25 cellular contexts compared by ENCODE assay signal in genomic region chr1:1075148-1075935, GRCh38. TPM values are rescaled to one million over a fixed set of nuclear protein-coding genes. Genes with fewer than 3 reads are reported as not detected.
DNase-seq lines count a peak whose midpoint lies in the region; ATAC-seq, FAIRE-seq and TF ChIP-seq lines count a peak whose summit lies in the region.
"Had no signal": no experiment of that assay in that cellular context is flagged by ENCODE, and none has a peak within 500 bp of the region (broad histone marks: within the 10 kb centered on the region; RNA-seq: fewer than 3 reads in every experiment).

No MANE protein-coding gene starts in this region.

- CTCF ChIA-PET in activated CD4-positive, alpha-beta T cell treated with anti-CD3 and anti-CD28 coated beads for 36 hours (lab: Charles Lee), result no interaction called here
- CTCF ChIA-PET in activated CD4-positive, alpha-beta T cell treated with anti-CD3 and anti-CD28 coated beads, Interleukin-2, amount 10 ng/mL, durations not matched to agents 7 days and 5 days (lab: Charles Lee), result interaction anchor here (1.9 kb wide), 1 partner anchor 12 kb away, joined by 9 read pairs; no protein-coding TSS in a partner anchor
- CTCF ChIA-PET in Caco-2 (lab: Charles Lee), result no interaction called here

- H3K27ac ChIP-seq in esophagus (ENCODE audit: low read depth in 2 of 2, low read length in 1 of 2), result peak overlapping the region; percentile 89 to 96
- H3K27ac ChIP-seq in pancreas, result no peak overlapping the region
- H3K27ac ChIP-seq: cardiac muscle cell, esophagus muscularis mucosa, SJCRH30 had no signal

- peaks cover 3% of the 10 kb centered on the region for H3K27me3 Mint-ChIP-seq in activated CD4-positive, alpha-beta T cell treated with anti-CD3 and anti-CD28 coated beads for 36 hours
- H3K27me3 Mint-ChIP-seq in activated CD4-positive, alpha-beta T cell treated with anti-CD3 and anti-CD28 coated beads, Interleukin-2, amount 10 ng/mL, durations not matched to agents 7 days and 5 days, result no peaks in the 10 kb centered on the region
- H3K27me3 Mint-ChIP-seq in Caco-2 (ENCODE audit: insufficient read depth, unreplicated experiment), result no peaks in the 10 kb centered on the region

- no peak for ATAC-seq in activated CD4-positive, alpha-beta T cell treated with anti-CD3 and anti-CD28 coated beads for 36 hours
- no peak for ATAC-seq in pancreas
- ATAC-seq: stimulated activated naive CD8-positive, alpha-beta T cell treated with anti-CD3 and anti-CD28 coated beads, Interleukin-15, amount 100 ng/mL, for 72 hours had no signal

- TF ChIP-seq CTCF in Caco-2 (IDR thresholded peaks at IDR 0.05; ENCODE audit: insufficient read depth in 1 of 2, low read depth in 1 of 2, low read length in 1 of 2, severe bottlenecking in 1 of 2, unreplicated experiment in 1 of 2) (no peak), pancreas (IDR thresholded peaks at IDR 0.05) (no peak)

- H3K4me1 ChIP-seq in Caco-2 (peaks cover 19% of the 10 kb centered on the region), esophagus (ENCODE audit: control insufficient read depth in 2 of 2, insufficient read depth in 2 of 2, low read length in 1 of 2) (peaks cover 3 to 33% of the 10 kb centered on the region in 2 donors), pancreas (peaks cover 0 to 7% (median 6%) of the 10 kb centered on the region in 3 donors)

- no TSS peak for BruUV-seq in Caco-2 (replicated peaks; lab: Mats Ljungman, UMichigan)

- H3K4me3 Mint-ChIP-seq in activated CD4-positive, alpha-beta T cell treated with anti-CD3 and anti-CD28 coated beads for 36 hours, result no peak overlapping the region
- no peak overlapping the region for H3K4me3 Mint-ChIP-seq in activated CD4-positive, alpha-beta T cell treated with anti-CD3 and anti-CD28 coated beads, Interleukin-2, amount 10 ng/mL, durations not matched to agents 7 days and 5 days
- no peak overlapping the region for H3K4me3 Mint-ChIP-seq in Caco-2 (ENCODE audit: unreplicated experiment)
- H3K4me3 Mint-ChIP-seq: H9; T-helper 2 cell treated with Interferon-gamma antibody and Interleukin-4, amounts not matched to agents 5 μg/mL and 100 μg/mL, for 36 hours had no signal

- POLR2A ChIA-PET in activated CD4-positive, alpha-beta T cell treated with anti-CD3 and anti-CD28 coated beads for 36 hours (lab: Charles Lee), result no interaction called here
- POLR2A ChIA-PET in activated CD4-positive, alpha-beta T cell treated with anti-CD3 and anti-CD28 coated beads, Interleukin-2, amount 10 ng/mL, durations not matched to agents 7 days and 5 days (lab: Charles Lee), result no interaction called here
- POLR2A ChIA-PET in Caco-2 (lab: Charles Lee), result interaction anchor here (1.2 kb wide), 1 partner anchor 87 kb away, joined by 3 read pairs; no protein-coding TSS in a partner anchor

- intact Hi-C loops in activated CD4-positive, alpha-beta T cell treated with anti-CD3 and anti-CD28 coated beads for 36 hours (cut with DNase I, micrococcal nuclease), result no loop called here
- intact Hi-C loops in Caco-2 (cut with micrococcal nuclease; ENCODE audit: unreplicated experiment), result no loop called here
- intact Hi-C loops in pancreas (cut with DNase I), result no loop called here

- no peak overlapping the region for H3K27ac Mint-ChIP-seq in activated CD4-positive, alpha-beta T cell treated with anti-CD3 and anti-CD28 coated beads for 36 hours
- no peak overlapping the region for H3K27ac Mint-ChIP-seq in activated CD4-positive, alpha-beta T cell treated with anti-CD3 and anti-CD28 coated beads, Interleukin-2, amount 10 ng/mL, durations not matched to agents 7 days and 5 days
- H3K27ac Mint-ChIP-seq in Caco-2 (ENCODE audit: unreplicated experiment), result peak overlapping the region; percentile 69
- H3K27ac Mint-ChIP-seq: T-helper 2 cell treated with Interferon-gamma antibody and Interleukin-4, amounts not matched to agents 5 μg/mL and 100 μg/mL, for 36 hours had no signal

- DNase-seq in activated CD4-positive, alpha-beta T cell treated with anti-CD3 and anti-CD28 coated beads for 36 hours, result peak; percentile 5
- no peak for DNase-seq in activated CD4-positive, alpha-beta T cell treated with anti-CD3 and anti-CD28 coated beads, Interleukin-2, amount 10 ng/mL, durations not matched to agents 7 days and 5 days
- DNase-seq in Caco-2, result peak in 1 of 2 experiments; percentile 15
- DNase-seq in pancreas, result peak in 4 of 6 donors; percentile 3 to 80 (median 48)
- no peak for DNase-seq in hippocampal formation (lab: John Stamatoyannopoulos, UW)
- no peak for DNase-seq in CD1c-positive myeloid dendritic cell (ENCODE audit: extremely low spot score)
- DNase-seq in NCI-H524 treated with DMSO at 0.1 percent for 48 hours (lab: John Stamatoyannopoulos, UW), result no peak
- DNase-seq: H9; MG63; NCI-H146; NCI-H2171 treated with DMSO at 0.1 percent for 48 hours; NCI-H748 treated with DMSO at 0.1 percent for 48 hours; SJCRH30; stimulated activated CD4-positive, alpha-beta T cell treated with anti-CD3 and anti-CD28 coated beads, Interleukin-2, amount 100 ng/mL, for 24 hours; stimulated activated naive CD8-positive, alpha-beta T cell treated with anti-CD3 and anti-CD28 coated beads, Interleukin-15, amount 100 ng/mL, for 72 hours had no signal

- no peaks in the 10 kb centered on the region for H3K36me3 Mint-ChIP-seq in activated CD4-positive, alpha-beta T cell treated with anti-CD3 and anti-CD28 coated beads for 36 hours (ENCODE audit: low read depth)
- no peaks in the 10 kb centered on the region for H3K36me3 Mint-ChIP-seq in activated CD4-positive, alpha-beta T cell treated with anti-CD3 and anti-CD28 coated beads, Interleukin-2, amount 10 ng/mL, durations not matched to agents 7 days and 5 days (ENCODE audit: low read depth)
- no peaks in the 10 kb centered on the region for H3K36me3 Mint-ChIP-seq in Caco-2 (ENCODE audit: insufficient read depth, unreplicated experiment)

- FAIRE-seq in pancreas (lab: Jason Lieb, UNC), result no peak
- FAIRE-seq: A204.1, G401.6 had no signal

- 46 to 52% methylated on average over 18 to 21 of the region's 21 CpGs for WGBS in esophagus, 2 donors
- WGBS in pancreas, 2 donors, result 49 to 52% methylated on average over 19 to 21 of the region's 21 CpGs

- H3K27me3 ChIP-seq in Caco-2 (replicated peaks; ENCODE audit: control insufficient read depth, insufficient read depth, low read length) (no peaks in the 10 kb centered on the region), esophagus (ENCODE audit: control insufficient read depth in 1 of 2, insufficient read depth in 2 of 2, low read length in 2 of 2) (peaks cover 0 to 3% of the 10 kb centered on the region in 2 donors), pancreas (no peaks in the 10 kb centered on the region)
- H3K27me3 ChIP-seq: cardiac muscle cell, MG63 had no signal

- H3K4me1 Mint-ChIP-seq in activated CD4-positive, alpha-beta T cell treated with anti-CD3 and anti-CD28 coated beads for 36 hours, result peaks cover 5% of the 10 kb centered on the region
- peaks cover 2% of the 10 kb centered on the region for H3K4me1 Mint-ChIP-seq in activated CD4-positive, alpha-beta T cell treated with anti-CD3 and anti-CD28 coated beads, Interleukin-2, amount 10 ng/mL, durations not matched to agents 7 days and 5 days
- H3K4me1 Mint-ChIP-seq in Caco-2 (ENCODE audit: low read depth, unreplicated experiment), result peaks cover 7% of the 10 kb centered on the region

- no peaks in the 10 kb centered on the region for H3K9me3 ChIP-seq in Caco-2
- peaks cover 0 to 3% of the 10 kb centered on the region in 2 donors for H3K9me3 ChIP-seq in esophagus (ENCODE audit: control insufficient read depth in 2 of 2, insufficient read depth in 1 of 2, low read depth in 1 of 2, low read length in 1 of 2)
- no peaks in the 10 kb centered on the region for H3K9me3 ChIP-seq in pancreas
- H3K9me3 ChIP-seq: esophagus muscularis mucosa, MG63, SJCRH30, upper lobe of left lung had no signal

- no peaks in the 10 kb centered on the region for H3K9me3 Mint-ChIP-seq in activated CD4-positive, alpha-beta T cell treated with anti-CD3 and anti-CD28 coated beads for 36 hours (ENCODE audit: low read depth)
- H3K9me3 Mint-ChIP-seq in activated CD4-positive, alpha-beta T cell treated with anti-CD3 and anti-CD28 coated beads, Interleukin-2, amount 10 ng/mL, durations not matched to agents 7 days and 5 days, result no peaks in the 10 kb centered on the region
- H3K9me3 Mint-ChIP-seq in Caco-2 (ENCODE audit: unreplicated experiment), result no peaks in the 10 kb centered on the region
- H3K9me3 Mint-ChIP-seq: H9; stimulated activated naive CD8-positive, alpha-beta T cell treated with anti-CD3 and anti-CD28 coated beads, Interleukin-15, amount 100 ng/mL, for 72 hours; T-helper 2 cell treated with Interferon-gamma antibody and Interleukin-4, amounts not matched to agents 5 μg/mL and 100 μg/mL, for 36 hours had no signal

- H3K36me3 ChIP-seq in Caco-2 (ENCODE audit: control insufficient read depth, insufficient read depth, low read length), result no peaks in the 10 kb centered on the region
- H3K36me3 ChIP-seq in esophagus (ENCODE audit: control insufficient read depth in 2 of 2, insufficient read depth in 2 of 2, low read length in 1 of 2), result peaks cover 0 to 3% of the 10 kb centered on the region in 2 donors
- H3K36me3 ChIP-seq in pancreas, result no peaks in the 10 kb centered on the region
- H3K36me3 ChIP-seq: cardiac muscle cell, esophagus muscularis mucosa, MG63, SJCRH30, upper lobe of left lung had no signal

- H3K4me3 ChIP-seq in Caco-2 (ENCODE audit: low read depth, low read length) (no peak overlapping the region), esophagus (ENCODE audit: low read depth in 1 of 2, low read length in 2 of 2) (peak overlapping the region in 1 of 2 donors; percentile 55), pancreas (no peak overlapping the region)
- H3K4me3 ChIP-seq: cardiac muscle cell, esophagus muscularis mucosa, MG63, SJCRH30, upper lobe of left lung had no signal

RNA-seq across cellular contexts. Expression of gene RNF223, which starts 1.2 kb away (rescaled TPM):
- total RNA-seq in activated CD4-positive, alpha-beta T cell treated with anti-CD3 and anti-CD28 coated beads for 36 hours, result not detected
- total RNA-seq in activated CD4-positive, alpha-beta T cell treated with anti-CD3 and anti-CD28 coated beads, Interleukin-2, amount 10 ng/mL, durations not matched to agents 7 days and 5 days, result not detected
- total RNA-seq in Caco-2 (2022) (0.56 and 0.57 TPM in 2 replicates), pancreas (under 1 TPM in 4 of 6 donors, not detected in 2; 0.12 to 0.37 (median 0.16) TPM)
- polyA plus RNA-seq in esophagus (10 to 100 TPM; 28.2 to 44.2 TPM), pancreas (under 1 TPM; 0.05 to 0.34 TPM)
- total RNA-seq: esophagus muscularis mucosa, H9, OCI-LY7, osteocyte, SJCRH30 had no signal
- polyA plus RNA-seq: BJ, cardiac muscle cell had no signal

RNA-seq across cellular contexts. Expression of gene C1orf159, which starts 40.5 kb away (rescaled TPM):
- total RNA-seq in activated CD4-positive, alpha-beta T cell treated with anti-CD3 and anti-CD28 coated beads for 36 hours, result 10 to 100 TPM; 11.3 to 13.5 TPM
- 10 to 100 TPM; 18.0 to 22.0 TPM for total RNA-seq in activated CD4-positive, alpha-beta T cell treated with anti-CD3 and anti-CD28 coated beads, Interleukin-2, amount 10 ng/mL, durations not matched to agents 7 days and 5 days
- total RNA-seq in Caco-2 (2022) (12.9 and 14.0 TPM in 2 replicates), pancreas (1 to 10 TPM; 3.0 to 6.7 (median 4.0) TPM)
- polyA plus RNA-seq in esophagus (10 to 100 TPM; 13.0 to 27.5 TPM), pancreas (10 to 100 TPM; 20.9 to 30.7 TPM)

RNA-seq across cellular contexts. Expression of gene AGRN, which starts 55.4 kb away (rescaled TPM):
- 10 to 100 TPM; 22.7 to 24.4 TPM for total RNA-seq in activated CD4-positive, alpha-beta T cell treated with anti-CD3 and anti-CD28 coated beads for 36 hours
- total RNA-seq in activated CD4-positive, alpha-beta T cell treated with anti-CD3 and anti-CD28 coated beads, Interleukin-2, amount 10 ng/mL, durations not matched to agents 7 days and 5 days, result 1 to 10 TPM; 7.4 to 8.3 TPM
- total RNA-seq in Caco-2 (2022) (176 and 188 TPM in 2 replicates), pancreas (100 to 1,000 TPM in 1 of 6 donors, 10 to 100 TPM in 5; 40.5 to 107 (median 64.0) TPM)
- polyA plus RNA-seq in esophagus (10 to 100 TPM; 17.0 to 40.6 TPM), pancreas (100 to 1,000 TPM in 1 of 2 donors, 10 to 100 TPM in 1; 94.7 to 166 TPM)

Comparison
In these comparisons a context has a peak if more than half of its experiments do, and no peak if none do; other contexts are left out.
1. DNase-seq: peak in activated CD4-positive, alpha-beta T cell treated with anti-CD3 and anti-CD28 coated beads for 36 hours (single experiment) and pancreas (4 of 6); none in activated CD4-positive, alpha-beta T cell treated with anti-CD3 and anti-CD28 coated beads, Interleukin-2, amount 10 ng/mL, durations not matched to agents 7 days and 5 days (single experiment), hippocampal formation (0 of 2), CD1c-positive myeloid dendritic cell (single experiment) and NCI-H524 treated with DMSO at 0.1 percent for 48 hours (single experiment).
2. H3K27ac ChIP-seq: peak in esophagus (2 of 2); none in pancreas (0 of 4).